ENCODE assay signal across 12 cellular contexts in the genomic region with DNA sequence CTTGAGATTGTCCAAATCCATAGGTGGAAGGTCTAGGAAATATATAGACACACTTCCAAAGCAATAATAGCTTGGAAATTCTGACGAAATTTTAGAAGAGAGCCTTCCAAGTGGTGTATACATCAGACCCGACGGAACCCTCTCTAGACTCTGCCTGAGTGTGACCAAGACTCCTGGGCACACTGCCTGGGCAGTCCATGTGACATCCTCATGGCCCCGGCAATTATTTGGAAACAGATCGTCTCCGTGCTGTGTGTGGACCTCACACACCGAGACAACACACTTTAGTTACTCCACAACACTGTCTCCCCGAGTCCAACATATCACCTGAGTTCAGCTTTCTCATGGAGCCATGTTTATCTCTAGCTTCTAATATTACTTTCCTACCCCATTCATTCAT. TPM values are rescaled to one million over a fixed set of nuclear protein-coding genes. Genes with fewer than 3 reads are reported as not detected.
"Had no signal": no experiment of that assay in that cellular context is flagged by ENCODE, and none has a peak within 500 bp of the region (broad histone marks: within the 10 kb centered on the region; RNA-seq: fewer than 3 reads in every experiment).

No MANE protein-coding gene starts in this region.

RNA-seq across cellular contexts. Expression of a gene that starts 42.3 kb away (rescaled TPM):
- total RNA-seq: stomach, subcutaneous adipose tissue, suprapubic skin, thoracic aorta, thyroid gland, transverse colon, upper lobe of left lung, upper lobe of right lung, ureter, urinary bladder, uterus, vagina had no signal
